In genomic region chr2:68715353-68716041, GRCh38 we compare ENCODE assay signal across 8 cellular contexts. TPM values are rescaled to one million over a fixed set of nuclear protein-coding genes. Genes with fewer than 3 reads are reported as not detected.
DNase-seq lines count a peak whose midpoint lies in the region; ATAC-seq and TF ChIP-seq lines count a peak whose summit lies in the region.

No MANE protein-coding gene starts in this region.

- H3K27ac ChIP-seq in CD4-positive, alpha-beta T cell (ENCODE audit: low read depth, low read length) = no peak overlapping the region

- no peaks in the 10 kb centered on the region for H3K27me3 Mint-ChIP-seq in CD4-positive, alpha-beta T cell
- peaks cover 4% of the 10 kb centered on the region for H3K27me3 Mint-ChIP-seq in activated T-helper 1 cell treated with anti-CD3 and anti-CD28 coated beads, Interleukin-12 subunit alpha, Interleukin-12 subunit beta, Interleukin-2, Interleukin-4 antibody, amounts not matched to agents 30 ng/mL and 10 ng/mL and 1 ng/mL, durations not matched to agents 14 hours and 24 hours and 36 hours (ENCODE audit: insufficient read depth)

- H3K4me3 Mint-ChIP-seq in CD4-positive, alpha-beta T cell = no peak overlapping the region
- peak overlapping the region; percentile 47 for H3K4me3 Mint-ChIP-seq in activated T-helper 1 cell treated with anti-CD3 and anti-CD28 coated beads, Interleukin-12 subunit alpha, Interleukin-12 subunit beta, Interleukin-2, Interleukin-4 antibody, amounts not matched to agents 30 ng/mL and 10 ng/mL and 1 ng/mL, durations not matched to agents 14 hours and 24 hours and 36 hours

- no peaks in the 10 kb centered on the region for H3K27me3 ChIP-seq in CD4-positive, alpha-beta T cell (ENCODE audit: control insufficient read depth, insufficient read depth, low read length)

- peak; percentile 44 for ATAC-seq in CD4-positive, alpha-beta T cell (ENCODE audit: poor library complexity)
- ATAC-seq in GM18511 (IDR thresholded peaks at IDR 0.05; ENCODE audit: unreplicated experiment) (peak; percentile 52), HG03045 (IDR thresholded peaks at IDR 0.05; ENCODE audit: unreplicated experiment) (peak; percentile 76)

- POLR2A ChIA-PET in CD4-positive, alpha-beta T cell (lab: Charles Lee) = interaction anchor here (0.8 to 1.2 kb wide), 3 partner anchors 22 to 51 kb away, joined by 3 read pairs; no protein-coding TSS in a partner anchor

- DNase-seq in CD4-positive, alpha-beta T cell = no peak
- DNase-seq in NCI-H460 (ENCODE audit: extremely low read depth, low read depth) = peak; percentile 59
- no peak for DNase-seq in activated T-helper 1 cell treated with anti-CD3 and anti-CD28 coated beads, Interleukin-12 subunit alpha, Interleukin-12 subunit beta, Interleukin-2, Interleukin-4 antibody, amounts not matched to agents 30 ng/mL and 10 ng/mL and 1 ng/mL, durations not matched to agents 14 hours and 24 hours and 36 hours (ENCODE audit: low spot score)
- peak; percentile 45 for DNase-seq in glomerular visceral epithelial cell (ENCODE audit: extremely low spot score)
- DNase-seq in retinal pigment epithelial cell (ENCODE audit: low read depth) = peak; percentile 8
- DNase-seq in middle frontal gyrus (ENCODE audit: extremely low spot score, low spot score) = no peak

- no peaks in the 10 kb centered on the region for H3K36me3 Mint-ChIP-seq in CD4-positive, alpha-beta T cell (ENCODE audit: low read depth)
- peaks cover 10% of the 10 kb centered on the region for H3K36me3 Mint-ChIP-seq in activated T-helper 1 cell treated with anti-CD3 and anti-CD28 coated beads, Interleukin-12 subunit alpha, Interleukin-12 subunit beta, Interleukin-2, Interleukin-4 antibody, amounts not matched to agents 30 ng/mL and 10 ng/mL and 1 ng/mL, durations not matched to agents 14 hours and 24 hours and 36 hours (ENCODE audit: low read depth)

- intact Hi-C loops in CD4-positive, alpha-beta T cell (cut with DNase I, micrococcal nuclease) = loop anchor here in 1 of 2 experiments (5.0 kb wide), 1 partner anchor 37 kb away; no protein-coding TSS in a partner anchor
- intact Hi-C loops in activated T-helper 1 cell treated with anti-CD3 and anti-CD28 coated beads, Interleukin-12 subunit alpha, Interleukin-12 subunit beta, Interleukin-2, Interleukin-4 antibody, amounts not matched to agents 30 ng/mL and 10 ng/mL and 1 ng/mL, durations not matched to agents 14 hours and 24 hours and 36 hours (cut with micrococcal nuclease) = loop anchor here (1.0 to 5.0 kb wide), 6 partner anchors 51 to 337 kb away; no protein-coding TSS in a partner anchor

- peaks cover 82% of the 10 kb centered on the region for H3K4me1 Mint-ChIP-seq in CD4-positive, alpha-beta T cell (ENCODE audit: low read depth)
- peaks cover 82% of the 10 kb centered on the region for H3K4me1 Mint-ChIP-seq in activated T-helper 1 cell treated with anti-CD3 and anti-CD28 coated beads, Interleukin-12 subunit alpha, Interleukin-12 subunit beta, Interleukin-2, Interleukin-4 antibody, amounts not matched to agents 30 ng/mL and 10 ng/mL and 1 ng/mL, durations not matched to agents 14 hours and 24 hours and 36 hours (ENCODE audit: low read depth)

- no peak overlapping the region for H3K4me3 ChIP-seq in retinal pigment epithelial cell (ENCODE audit: low read length)

- no peaks in the 10 kb centered on the region for H3K9me3 Mint-ChIP-seq in CD4-positive, alpha-beta T cell
- no peaks in the 10 kb centered on the region for H3K9me3 Mint-ChIP-seq in activated T-helper 1 cell treated with anti-CD3 and anti-CD28 coated beads, Interleukin-12 subunit alpha, Interleukin-12 subunit beta, Interleukin-2, Interleukin-4 antibody, amounts not matched to agents 30 ng/mL and 10 ng/mL and 1 ng/mL, durations not matched to agents 14 hours and 24 hours and 36 hours

- H3K27ac Mint-ChIP-seq in CD4-positive, alpha-beta T cell = peak overlapping the region; percentile 83
- peak overlapping the region; percentile 59 for H3K27ac Mint-ChIP-seq in activated T-helper 1 cell treated with anti-CD3 and anti-CD28 coated beads, Interleukin-12 subunit alpha, Interleukin-12 subunit beta, Interleukin-2, Interleukin-4 antibody, amounts not matched to agents 30 ng/mL and 10 ng/mL and 1 ng/mL, durations not matched to agents 14 hours and 24 hours and 36 hours

- CTCF ChIA-PET in CD4-positive, alpha-beta T cell (lab: Charles Lee) = interaction anchor here (0.7 to 3.1 kb wide), 4 partner anchors 19 to 252 kb away, joined by 3 to 10 read pairs (median 6); partner anchors contain the start of gene ARHGAP25

- TF ChIP-seq CTCF in CD4-positive, alpha-beta T cell (IDR thresholded peaks at IDR 0.05) = no peak
- TF ChIP-seq CTCF in retinal pigment epithelial cell (conservative IDR thresholded peaks at IDR 0.05; ENCODE audit: low read depth, low read length) = peak; percentile 86

- no peaks in the 10 kb centered on the region for H3K9me3 ChIP-seq in CD4-positive, alpha-beta T cell (ENCODE audit: control insufficient read depth, low read length)

RNA-seq across cellular contexts. Expression of gene ARHGAP25, which starts 19.1 kb away (rescaled TPM):
- 10 to 100 TPM; 39.3 to 41.8 TPM for total RNA-seq in CD4-positive, alpha-beta T cell
- total RNA-seq in NCI-H460 (2014; rRNA removed; shearing (Covaris generic)) = 2.1 and 3.1 TPM in 2 replicates
- polyA plus RNA-seq in NCI-H460 (2014; cell fraction: nucleus; rRNA removed) = 0.24 TPM in 1 of 2 replicates, not detected in the other
- 71.6 and 74.2 TPM in 2 replicates for total RNA-seq in activated T-helper 1 cell treated with anti-CD3 and anti-CD28 coated beads, Interleukin-12 subunit alpha, Interleukin-12 subunit beta, Interleukin-2, Interleukin-4 antibody, amounts not matched to agents 30 ng/mL and 10 ng/mL and 1 ng/mL, durations not matched to agents 14 hours and 24 hours and 36 hours

Comparison
In these comparisons a context has a peak if more than half of its experiments do, and no peak if none do; other contexts are left out.
1. DNase-seq: peak in NCI-H460 (single experiment), glomerular visceral epithelial cell (single experiment) and retinal pigment epithelial cell (single experiment); none in CD4-positive, alpha-beta T cell (0 of 10), activated T-helper 1 cell treated with anti-CD3 and anti-CD28 coated beads, Interleukin-12 subunit alpha, Interleukin-12 subunit beta, Interleukin-2, Interleukin-4 antibody, amounts not matched to agents 30 ng/mL and 10 ng/mL and 1 ng/mL, durations not matched to agents 14 hours and 24 hours and 36 hours (single experiment) and middle frontal gyrus (single experiment).
2. Peak in every context shown above with its lines, with median percentiles within 50 percentile points of each other: ATAC-seq.